Comparison of ENCODE assay signal across 21 cellular contexts in genomic region chr2:63719052-63719451, GRCh38.
DNase-seq lines count a peak whose midpoint lies in the region; ATAC-seq and TF ChIP-seq lines count a peak whose summit lies in the region.
"Had no signal": no experiment of that assay in that cellular context is flagged by ENCODE, and none has a peak within 500 bp of the region (broad histone marks: within the 10 kb centered on the region; RNA-seq: fewer than 3 reads in every experiment).

No MANE protein-coding gene starts in this region.

- intact Hi-C loops in Caco-2 (cut with micrococcal nuclease; ENCODE audit: unreplicated experiment) (no loop called here), natural killer cell (cut with micrococcal nuclease) (no loop called here)
- intact Hi-C loops in activated CD4-positive, alpha-beta T cell treated with anti-CD3 and anti-CD28 coated beads, Interleukin-2, amount 10 ng/mL, durations not matched to agents 24 days and 14 days (cut with micrococcal nuclease): no loop called here

- no peak overlapping the region for H3K4me3 ChIP-seq in Caco-2 (ENCODE audit: low read depth, low read length)

- TF ChIP-seq CTCF in Caco-2 (IDR thresholded peaks at IDR 0.05; ENCODE audit: insufficient read depth in 1 of 2, low read depth in 1 of 2, low read length in 1 of 2, severe bottlenecking in 1 of 2, unreplicated experiment in 1 of 2): no peak
- no peak for TF ChIP-seq CTCF in nephron progenitor cell (IDR thresholded peaks at IDR 0.05)
- TF ChIP-seq CTCF in natural killer cell (IDR thresholded peaks at IDR 0.05): no peak

- H3K4me1 ChIP-seq in Caco-2: 0 out of 2 replicates have a peak, but pooled peaks cover 4% of the 10 kb centered on the region
- H3K4me1 ChIP-seq: BE2C had no signal

- H3K4me3 Mint-ChIP-seq in Caco-2 (ENCODE audit: unreplicated experiment) (no peak overlapping the region), nephron progenitor cell (no peak overlapping the region), natural killer cell (no peak overlapping the region)
- H3K4me3 Mint-ChIP-seq in activated CD4-positive, alpha-beta T cell treated with anti-CD3 and anti-CD28 coated beads, Interleukin-2, amount 10 ng/mL, durations not matched to agents 24 days and 14 days: no peak overlapping the region
- H3K4me3 Mint-ChIP-seq: HFFc6 had no signal

- no peaks in the 10 kb centered on the region for H3K27me3 ChIP-seq in Caco-2 (replicated peaks; ENCODE audit: control insufficient read depth, insufficient read depth, low read length)
- H3K27me3 ChIP-seq: BE2C had no signal

- ATAC-seq in natural killer cell (no peak), GM21825 (IDR thresholded peaks at IDR 0.05; ENCODE audit: unreplicated experiment) (no peak)
- ATAC-seq: Panc1, SK-N-SH treated with all-trans-retinoic acid at 6 μM for 48 hours had no signal

- peaks cover 9% of the 10 kb centered on the region for H3K9me3 Mint-ChIP-seq in Caco-2 (ENCODE audit: unreplicated experiment)
- H3K9me3 Mint-ChIP-seq in nephron progenitor cell: peaks cover 22% of the 10 kb centered on the region
- no peaks in the 10 kb centered on the region for H3K9me3 Mint-ChIP-seq in natural killer cell
- peaks cover 3% of the 10 kb centered on the region for H3K9me3 Mint-ChIP-seq in activated CD4-positive, alpha-beta T cell treated with anti-CD3 and anti-CD28 coated beads, Interleukin-2, amount 10 ng/mL, durations not matched to agents 24 days and 14 days
- H3K9me3 Mint-ChIP-seq: HFFc6 had no signal

- H3K27me3 Mint-ChIP-seq in Caco-2 (ENCODE audit: insufficient read depth, unreplicated experiment) (no peaks in the 10 kb centered on the region), nephron progenitor cell (ENCODE audit: low read depth, poor library complexity) (peaks cover 2% of the 10 kb centered on the region), natural killer cell (ENCODE audit: low read depth in 2 of 2) (peaks cover 3 to 7% of the 10 kb centered on the region in 2 donors)
- H3K27me3 Mint-ChIP-seq in activated CD4-positive, alpha-beta T cell treated with anti-CD3 and anti-CD28 coated beads, Interleukin-2, amount 10 ng/mL, durations not matched to agents 24 days and 14 days: peaks cover 14% of the 10 kb centered on the region

- CTCF ChIA-PET in Caco-2 (lab: Charles Lee): no interaction called here

- H3K4me1 Mint-ChIP-seq in Caco-2 (ENCODE audit: low read depth, unreplicated experiment) (peaks cover 18% of the 10 kb centered on the region), nephron progenitor cell (peaks cover 9% of the 10 kb centered on the region), natural killer cell (no peaks in the 10 kb centered on the region)
- no peaks in the 10 kb centered on the region for H3K4me1 Mint-ChIP-seq in activated CD4-positive, alpha-beta T cell treated with anti-CD3 and anti-CD28 coated beads, Interleukin-2, amount 10 ng/mL, durations not matched to agents 24 days and 14 days

- no peaks in the 10 kb centered on the region for H3K9me3 ChIP-seq in Caco-2
- H3K9me3 ChIP-seq: BE2C had no signal

- H3K27ac Mint-ChIP-seq in Caco-2 (ENCODE audit: unreplicated experiment) (peak overlapping the region; percentile 25), nephron progenitor cell (no peak overlapping the region), natural killer cell (no peak overlapping the region)
- H3K27ac Mint-ChIP-seq in activated CD4-positive, alpha-beta T cell treated with anti-CD3 and anti-CD28 coated beads, Interleukin-2, amount 10 ng/mL, durations not matched to agents 24 days and 14 days: no peak overlapping the region
- H3K27ac Mint-ChIP-seq: HFFc6 had no signal

- peaks cover 10% of the 10 kb centered on the region for H3K36me3 Mint-ChIP-seq in Caco-2 (ENCODE audit: insufficient read depth, unreplicated experiment)
- H3K36me3 Mint-ChIP-seq in nephron progenitor cell (ENCODE audit: low read depth): no peaks in the 10 kb centered on the region
- H3K36me3 Mint-ChIP-seq in natural killer cell: no peaks in the 10 kb centered on the region
- H3K36me3 Mint-ChIP-seq in activated CD4-positive, alpha-beta T cell treated with anti-CD3 and anti-CD28 coated beads, Interleukin-2, amount 10 ng/mL, durations not matched to agents 24 days and 14 days (ENCODE audit: low read depth): no peaks in the 10 kb centered on the region

- DNase-seq in Caco-2: no peak
- peak; percentile 16 for DNase-seq in DMS53 treated with DMSO at 0.1 percent for 48 hours (lab: John Stamatoyannopoulos, UW; ENCODE audit: unreplicated experiment)
- peak; percentile 92 for DNase-seq in SK-N-DZ (ENCODE audit: low spot score)
- peak; percentile 28 for DNase-seq in nephron progenitor cell
- no peak for DNase-seq in natural killer cell
- no peak for DNase-seq in activated CD4-positive, alpha-beta T cell treated with anti-CD3 and anti-CD28 coated beads, Interleukin-2, amount 10 ng/mL, durations not matched to agents 24 days and 14 days
- DNase-seq: BE2C, COR-L47, DMS 273 treated with DMSO at 0.1 percent for 48 hours, GF-D8, H7, HFFc6, KG1, NCI-H1092, NCI-H1436, NCI-H2081, NCI-H748 treated with DMSO at 0.1 percent for 48 hours, SIG-M5 had no signal

- POLR2A ChIA-PET in Caco-2 (lab: Charles Lee): no interaction called here

- H3K36me3 ChIP-seq in Caco-2 (ENCODE audit: control insufficient read depth, insufficient read depth, low read length): no peaks in the 10 kb centered on the region
- H3K36me3 ChIP-seq: BE2C had no signal

- no TSS peak for BruUV-seq in Caco-2 (replicated peaks; lab: Mats Ljungman, UMichigan)

Comparison
In these comparisons a context has a peak if more than half of its experiments do, and no peak if none do; other contexts are left out.
1. DNase-seq: peak in DMS53 treated with DMSO at 0.1 percent for 48 hours (single experiment), SK-N-DZ (single experiment) and nephron progenitor cell (single experiment); none in Caco-2 (0 of 2), natural killer cell (single experiment) and activated CD4-positive, alpha-beta T cell treated with anti-CD3 and anti-CD28 coated beads, Interleukin-2, amount 10 ng/mL, durations not matched to agents 24 days and 14 days (single experiment).